In genomic region chrX:107563851-107564250, GRCh38 we compare ENCODE assay signal across 15 cellular contexts.
"Had no signal": no experiment of that assay in that cellular context is flagged by ENCODE, and none has a peak within 500 bp of the region (broad histone marks: within the 10 kb centered on the region; RNA-seq: fewer than 3 reads in every experiment).

No MANE protein-coding gene starts in this region.

- H3K4me3 ChIP-seq: breast epithelium, tibial artery, vagina had no signal

- H3K36me3 ChIP-seq: breast epithelium, tibial artery, vagina had no signal

- H3K27me3 ChIP-seq: tibial artery, vagina had no signal

- H3K9me3 ChIP-seq: breast epithelium, tibial artery, vagina had no signal

- H3K27me3 Mint-ChIP-seq: progenitor cell of endocrine pancreas had no signal

- H3K4me3 Mint-ChIP-seq: activated CD4-positive, alpha-beta memory T cell treated with anti-CD3 and anti-CD28 coated beads, Interleukin-2, amount 10 ng/mL, durations not matched to agents 7 days and 5 days; activated naive CD8-positive, alpha-beta T cell treated with anti-CD3 and anti-CD28 coated beads, Interleukin-2, amount 10 ng/mL, durations not matched to agents 7 days and 5 days; activated T-cell treated with anti-CD3 and anti-CD28 coated beads, Interleukin-2, amount 50 U/mL, for 72 hours; natural killer cell treated with Interleukin-12 subunit alpha and Interleukin-12 subunit beta and Interleukin-15 and Interleukin-18, amount 100 ng/mL, for 72 hours; stimulated activated effector memory CD8-positive, alpha-beta T cell treated with anti-CD3 and anti-CD28 coated beads, Interleukin-12 subunit alpha, Interleukin-12 subunit beta, amount 100 ng/mL, for 72 hours had no signal

- H3K4me1 ChIP-seq: breast epithelium, tibial artery, vagina had no signal

- DNase-seq: activated CD4-positive, alpha-beta memory T cell treated with anti-CD3 and anti-CD28 coated beads, Interleukin-2, amount 10 ng/mL, durations not matched to agents 7 days and 5 days; activated gamma-delta T cell treated with Interleukin-2 at 50 U/mL for 16 hours; activated naive CD8-positive, alpha-beta T cell treated with anti-CD3 and anti-CD28 coated beads, Interleukin-2, amount 10 ng/mL, durations not matched to agents 7 days and 5 days; activated T-cell treated with anti-CD3 and anti-CD28 coated beads, Interleukin-2, amount 50 U/mL, for 72 hours; anterior cingulate cortex; hippocampal formation; nucleus accumbens; right cardiac atrium; small intestine; tibial artery had no signal

- H3K4me1 Mint-ChIP-seq: activated CD4-positive, alpha-beta memory T cell treated with anti-CD3 and anti-CD28 coated beads, Interleukin-2, amount 10 ng/mL, durations not matched to agents 7 days and 5 days; activated naive CD8-positive, alpha-beta T cell treated with anti-CD3 and anti-CD28 coated beads, Interleukin-2, amount 10 ng/mL, durations not matched to agents 7 days and 5 days; stimulated activated effector memory CD8-positive, alpha-beta T cell treated with anti-CD3 and anti-CD28 coated beads, Interleukin-12 subunit alpha, Interleukin-12 subunit beta, amount 100 ng/mL, for 72 hours had no signal

- H3K36me3 Mint-ChIP-seq: activated naive CD8-positive, alpha-beta T cell treated with anti-CD3 and anti-CD28 coated beads, Interleukin-2, amount 10 ng/mL, durations not matched to agents 7 days and 5 days; natural killer cell treated with Interleukin-12 subunit alpha and Interleukin-12 subunit beta and Interleukin-15 and Interleukin-18, amount 100 ng/mL, for 72 hours; stimulated activated effector memory CD8-positive, alpha-beta T cell treated with anti-CD3 and anti-CD28 coated beads, Interleukin-12 subunit alpha, Interleukin-12 subunit beta, amount 100 ng/mL, for 72 hours had no signal

- ATAC-seq: activated T-cell treated with anti-CD3 and anti-CD28 coated beads, Interleukin-2, amount 50 U/mL, for 72 hours; natural killer cell treated with Interleukin-12 subunit alpha and Interleukin-12 subunit beta and Interleukin-15 and Interleukin-18, amount 100 ng/mL, for 72 hours; right cardiac atrium; stimulated activated effector memory CD8-positive, alpha-beta T cell treated with anti-CD3 and anti-CD28 coated beads, Interleukin-12 subunit alpha, Interleukin-12 subunit beta, amount 100 ng/mL, for 72 hours had no signal

- H3K27ac Mint-ChIP-seq: activated CD4-positive, alpha-beta memory T cell treated with anti-CD3 and anti-CD28 coated beads, Interleukin-2, amount 10 ng/mL, durations not matched to agents 7 days and 5 days; activated naive CD8-positive, alpha-beta T cell treated with anti-CD3 and anti-CD28 coated beads, Interleukin-2, amount 10 ng/mL, durations not matched to agents 7 days and 5 days; activated T-cell treated with anti-CD3 and anti-CD28 coated beads, Interleukin-2, amount 50 U/mL, for 72 hours; natural killer cell treated with Interleukin-12 subunit alpha and Interleukin-12 subunit beta and Interleukin-15 and Interleukin-18, amount 100 ng/mL, for 72 hours; progenitor cell of endocrine pancreas; stimulated activated effector memory CD8-positive, alpha-beta T cell treated with anti-CD3 and anti-CD28 coated beads, Interleukin-12 subunit alpha, Interleukin-12 subunit beta, amount 100 ng/mL, for 72 hours had no signal

- H3K27ac ChIP-seq: breast epithelium, tibial artery, vagina had no signal

- H3K9me3 Mint-ChIP-seq: activated CD4-positive, alpha-beta memory T cell treated with anti-CD3 and anti-CD28 coated beads, Interleukin-2, amount 10 ng/mL, durations not matched to agents 7 days and 5 days; activated naive CD8-positive, alpha-beta T cell treated with anti-CD3 and anti-CD28 coated beads, Interleukin-2, amount 10 ng/mL, durations not matched to agents 7 days and 5 days; activated T-cell treated with anti-CD3 and anti-CD28 coated beads, Interleukin-2, amount 50 U/mL, for 72 hours; natural killer cell treated with Interleukin-12 subunit alpha and Interleukin-12 subunit beta and Interleukin-15 and Interleukin-18, amount 100 ng/mL, for 72 hours; stimulated activated effector memory CD8-positive, alpha-beta T cell treated with anti-CD3 and anti-CD28 coated beads, Interleukin-12 subunit alpha, Interleukin-12 subunit beta, amount 100 ng/mL, for 72 hours had no signal
